In genomic region chr11:123851110-123851509, GRCh38 we compare ENCODE assay signal across 21 cellular contexts. TPM values are rescaled to one million over a fixed set of nuclear protein-coding genes. Genes with fewer than 3 reads are reported as not detected.
A peak's percentile ranks its signal among the peaks of the same experiment; 100 is the strongest.
DNase-seq lines count a peak whose midpoint lies in the region; ATAC-seq and TF ChIP-seq lines count a peak whose summit lies in the region.
"Had no signal": no experiment of that assay in that cellular context is flagged by ENCODE, and none has a peak within 500 bp of the region (broad histone marks: within the 10 kb centered on the region; RNA-seq: fewer than 3 reads in every experiment).

No MANE protein-coding gene starts in this region.

- H3K9ac ChIP-seq in neuronal stem cell (ENCODE audit: low read depth, low read length, poor library complexity) (no peak overlapping the region), colonic mucosa (ENCODE audit: low read depth in 2 of 2, low read length in 2 of 2) (no peak overlapping the region)

- H3K27ac ChIP-seq in RWPE2 (ENCODE audit: poor library complexity, severe bottlenecking) (no peak overlapping the region), neuronal stem cell (replicated peaks; ENCODE audit: low read length) (no peak overlapping the region), upper lobe of right lung (no peak overlapping the region), colonic mucosa (no peak overlapping the region)

- no peak overlapping the region for H2BK15ac ChIP-seq in neuronal stem cell (ENCODE audit: low read length)

- H3K79me1 ChIP-seq in neuronal stem cell (ENCODE audit: low read depth, low read length), result no peaks in the 10 kb centered on the region

- H3K4me3 ChIP-seq in RWPE2 (ENCODE audit: severe bottlenecking), result no peak overlapping the region
- H3K4me3 ChIP-seq in neuronal stem cell (ENCODE audit: low read length in 2 of 2), result no peak overlapping the region
- H3K4me3 ChIP-seq in upper lobe of right lung, result no peak overlapping the region
- no peak overlapping the region for H3K4me3 ChIP-seq in colonic mucosa
- H3K4me3 ChIP-seq: GM23338, HAP-1 had no signal

- H3K9me3 Mint-ChIP-seq in chondrocyte (ENCODE audit: low read depth), result peaks cover 13% of the 10 kb centered on the region

- no peak overlapping the region for H2BK12ac ChIP-seq in neuronal stem cell (ENCODE audit: low read length)

- no peaks in the 10 kb centered on the region for H3K36me3 ChIP-seq in RWPE2 (ENCODE audit: low read depth)
- no peaks in the 10 kb centered on the region for H3K36me3 ChIP-seq in neuronal stem cell (replicated peaks in 1 of 2; ENCODE audit: control insufficient read depth in 2 of 2, insufficient read depth in 2 of 2, low read length in 2 of 2)
- H3K36me3 ChIP-seq in upper lobe of right lung, result no peaks in the 10 kb centered on the region
- no peaks in the 10 kb centered on the region for H3K36me3 ChIP-seq in colonic mucosa
- H3K36me3 ChIP-seq: HAP-1 had no signal

- H2AK5ac ChIP-seq in neuronal stem cell (ENCODE audit: low read depth, low read length), result peak overlapping the region; percentile 8

- DNase-seq in RWPE2 (ENCODE audit: low spot score), result peak; percentile 38
- peak; percentile 74 for DNase-seq in chondrocyte (ENCODE audit: low spot score)
- no peak for DNase-seq in neuronal stem cell (ENCODE audit: low spot score)
- DNase-seq in upper lobe of right lung, result no peak
- DNase-seq in colonic mucosa, result no peak
- no peak for DNase-seq in iPS-NIHi7 (ENCODE audit: extremely low spot score)
- DNase-seq: C1 segment of cervical spinal cord, Calu3, COR-L47, DMS53, DMS79 treated with DMSO at 0.1 percent for 48 hours, GF-D8, HFFc6 had no signal

- ATAC-seq in RWPE2 (ENCODE audit: low read depth) (no peak), upper lobe of right lung (peak; percentile 32)
- ATAC-seq: GM23338 had no signal

- no peak overlapping the region for H2BK5ac ChIP-seq in neuronal stem cell (ENCODE audit: low read length)

- H3K9me3 ChIP-seq in RWPE2 (ENCODE audit: severe bottlenecking), result no peaks in the 10 kb centered on the region
- no peaks in the 10 kb centered on the region for H3K9me3 ChIP-seq in neuronal stem cell (replicated peaks in 1 of 2; ENCODE audit: control insufficient read depth in 2 of 2, insufficient read depth in 1 of 2, low read depth in 1 of 2, low read length in 2 of 2)
- no peaks in the 10 kb centered on the region for H3K9me3 ChIP-seq in upper lobe of right lung
- H3K9me3 ChIP-seq in colonic mucosa, result no peaks in the 10 kb centered on the region
- H3K9me3 ChIP-seq: HAP-1 had no signal

- H3K14ac ChIP-seq in neuronal stem cell (ENCODE audit: low read length), result no peak overlapping the region

- no peak overlapping the region for H3K4me2 ChIP-seq in neuronal stem cell (ENCODE audit: insufficient read depth, low read length, poor library complexity, severe bottlenecking)
- H3K4me2 ChIP-seq: GM23338 had no signal

- H2AFZ ChIP-seq in neuronal stem cell (ENCODE audit: low read length), result no peak overlapping the region
- H2AFZ ChIP-seq: GM23338 had no signal

- no peaks in the 10 kb centered on the region for H3K27me3 ChIP-seq in RWPE2 (ENCODE audit: insufficient read depth, poor library complexity, severe bottlenecking)
- no peaks in the 10 kb centered on the region for H3K27me3 ChIP-seq in neuronal stem cell (ENCODE audit: control insufficient read depth in 3 of 3, insufficient read depth in 3 of 3, low read depth in 1 of 3, low read length in 3 of 3)
- H3K27me3 ChIP-seq in upper lobe of right lung, result no peaks in the 10 kb centered on the region
- no peaks in the 10 kb centered on the region for H3K27me3 ChIP-seq in colonic mucosa

- H2BK120ac ChIP-seq in neuronal stem cell (ENCODE audit: low read depth, low read length), result no peak overlapping the region

- no peaks in the 10 kb centered on the region for H3K36me3 Mint-ChIP-seq in chondrocyte (ENCODE audit: low read depth)
- H3K36me3 Mint-ChIP-seq: CD4-positive, alpha-beta memory T cell had no signal

- no CpG with 5 or more reads among the region's 4 CpGs for WGBS in neuronal stem cell (ENCODE audit: extremely low coverage in 2 of 2, insufficient read length in 2 of 2, insufficient replicate concordance in 1 of 2), 2 donors

- TF ChIP-seq CTCF in RWPE2 (IDR thresholded peaks at IDR 0.05; ENCODE audit: poor library complexity, severe bottlenecking), result no peak
- no peak for TF ChIP-seq CTCF in chondrocyte (IDR thresholded peaks at IDR 0.05)
- TF ChIP-seq CTCF in upper lobe of right lung (IDR thresholded peaks at IDR 0.05), result no peak
- no peak for TF ChIP-seq CTCF in colonic mucosa (IDR thresholded peaks at IDR 0.05)

- H3K4me3 Mint-ChIP-seq in chondrocyte (ENCODE audit: unreplicated experiment), result no peak overlapping the region
- H3K4me3 Mint-ChIP-seq: CD4-positive, alpha-beta memory T cell; GM23338; HFFc6 had no signal

- peaks cover 6% of the 10 kb centered on the region for H3K27me3 Mint-ChIP-seq in chondrocyte (ENCODE audit: low read depth)

- no peak overlapping the region for H4K91ac ChIP-seq in neuronal stem cell (ENCODE audit: low read depth, low read length, poor library complexity)

- no peak overlapping the region for H4K8ac ChIP-seq in neuronal stem cell (ENCODE audit: low read depth, low read length)

- H3K4me1 ChIP-seq in RWPE2 (ENCODE audit: insufficient read depth, poor library complexity, severe bottlenecking), result no peaks in the 10 kb centered on the region
- no peaks in the 10 kb centered on the region for H3K4me1 ChIP-seq in neuronal stem cell (ENCODE audit: control insufficient read depth in 2 of 2, insufficient read depth in 1 of 2, low read depth in 1 of 2, low read length in 2 of 2)
- no peaks in the 10 kb centered on the region for H3K4me1 ChIP-seq in upper lobe of right lung
- H3K4me1 ChIP-seq in colonic mucosa, result no peaks in the 10 kb centered on the region
- H3K4me1 ChIP-seq: HAP-1 had no signal

- no peak overlapping the region for H3K27ac Mint-ChIP-seq in chondrocyte (ENCODE audit: unreplicated experiment)
- H3K27ac Mint-ChIP-seq: CD4-positive, alpha-beta memory T cell; GM23338; HFFc6 had no signal

- intact Hi-C loops in upper lobe of right lung (cut with DNase I), result no loop called here
- intact Hi-C loops in colonic mucosa (cut with DNase I), result no loop called here

- no peaks in the 10 kb centered on the region for H3K4me1 Mint-ChIP-seq in chondrocyte (ENCODE audit: low read depth)
- H3K4me1 Mint-ChIP-seq: CD4-positive, alpha-beta memory T cell had no signal

- no peak overlapping the region for H3K4ac ChIP-seq in neuronal stem cell (ENCODE audit: low read length)

- no peak overlapping the region for H3K18ac ChIP-seq in neuronal stem cell (ENCODE audit: low read length)

- no peak overlapping the region for H3K23ac ChIP-seq in neuronal stem cell (ENCODE audit: low read depth, low read length, poor library complexity)

RNA-seq across cellular contexts. Expression of gene TMEM225, which starts 34.4 kb away (rescaled TPM):
- not detected in 3 replicates for total RNA-seq in chondrocyte
- not detected for polyA plus RNA-seq in neuronal stem cell (2013, experiment 1 of 2)
- polyA plus RNA-seq in neuronal stem cell (2013, experiment 2 of 2), result not detected
- not detected for total RNA-seq in upper lobe of right lung
- not detected for total RNA-seq in colonic mucosa
- total RNA-seq: A172; A673; Calu3; CD4-positive, alpha-beta memory T cell; Daoy; G401; GM23338; HFFc6 had no signal
- polyA plus RNA-seq: BJ; CD4-positive, alpha-beta memory T cell; GM23338 had no signal

RNA-seq across cellular contexts. Expression of gene OR6M1, which starts 45.0 kb away (rescaled TPM):
- not detected in 3 replicates for total RNA-seq in chondrocyte
- not detected for polyA plus RNA-seq in neuronal stem cell (2013, experiment 1 of 2)
- not detected for polyA plus RNA-seq in neuronal stem cell (2013, experiment 2 of 2)
- not detected for total RNA-seq in upper lobe of right lung
- total RNA-seq in colonic mucosa, result not detected
- total RNA-seq: A172; A673; Calu3; CD4-positive, alpha-beta memory T cell; Daoy; G401; GM23338; HFFc6 had no signal
- polyA plus RNA-seq: BJ; CD4-positive, alpha-beta memory T cell; GM23338 had no signal

RNA-seq across cellular contexts. Expression of gene OR8D4, which starts 50.9 kb away (rescaled TPM):
- total RNA-seq in chondrocyte, result not detected in 3 replicates
- 0.01 TPM for polyA plus RNA-seq in neuronal stem cell (2013, experiment 1 of 2)
- 0.01 TPM for polyA plus RNA-seq in neuronal stem cell (2013, experiment 2 of 2)
- total RNA-seq in upper lobe of right lung, result not detected
- total RNA-seq in colonic mucosa, result 1 to 10 TPM in 1 of 2 donors, under 1 TPM in 1; 0.64 to 1.3 TPM
- total RNA-seq: A172; A673; Calu3; CD4-positive, alpha-beta memory T cell; Daoy; G401; HFFc6 had no signal
- polyA plus RNA-seq: BJ; CD4-positive, alpha-beta memory T cell; GM23338 had no signal

Comparison
In these comparisons a context has a peak if more than half of its experiments do, and no peak if none do; other contexts are left out.
1. DNase-seq: peak in RWPE2 (single experiment) and chondrocyte (single experiment); none in neuronal stem cell (single experiment), upper lobe of right lung (single experiment), colonic mucosa (single experiment) and iPS-NIHi7 (single experiment).